In the genomic region with DNA sequence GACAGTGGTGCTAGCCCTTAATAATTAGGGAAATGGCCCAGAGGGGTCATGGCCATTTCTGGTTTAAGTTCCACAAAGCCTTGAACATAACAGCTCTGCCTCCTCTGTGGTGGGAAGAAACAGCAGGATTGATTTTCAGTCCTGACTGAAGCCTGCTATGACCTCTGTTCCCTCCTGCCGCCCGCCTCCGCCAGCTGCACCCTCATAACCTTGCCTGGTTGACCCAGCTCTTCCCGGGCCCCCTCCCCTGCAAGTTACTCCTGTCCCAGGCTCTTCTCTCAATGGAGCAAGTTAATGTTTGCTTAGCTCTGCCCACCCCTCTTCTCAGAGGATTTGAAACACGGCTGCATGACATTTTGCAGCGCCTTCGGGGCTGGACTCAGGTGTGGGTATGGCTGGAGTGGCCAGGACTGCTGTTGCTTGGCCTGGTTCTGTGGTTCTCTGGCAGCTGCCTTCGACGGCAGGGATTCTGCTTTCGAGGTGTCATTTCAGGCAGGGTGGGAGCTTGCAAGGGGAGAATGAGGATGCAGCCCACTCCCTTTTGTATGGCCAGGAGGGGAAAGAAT, we compare ENCODE assay signal across 1 cellular context.
A peak's percentile ranks its signal among the peaks of the same experiment; 100 is the strongest.
TF ChIP-seq lines count a peak whose summit lies in the region.

No MANE protein-coding gene starts in this region.

TF ChIP-seq in HepG2, 621 proteins besides CTCF, POLR2A, EP300 and RAD21 (continued from another document):
- TF ChIP-seq ZSCAN25 (CRISPR knock-in tag; IDR thresholded peaks at IDR 0.05) (0 out of 2 replicates have a peak, but pooled peaks have one; percentile 41), SNAPC5 (CRISPR knock-in tag; IDR thresholded peaks at IDR 0.05; ENCODE audit: borderline replicate concordance) (no peak), ZBTB3 (CRISPR knock-in tag; IDR thresholded peaks at IDR 0.05; ENCODE audit: borderline replicate concordance, low read depth) (no peak), CBFB (CRISPR knock-in tag; IDR thresholded peaks at IDR 0.05) (no peak), ZFAT (CRISPR knock-in tag; conservative IDR thresholded peaks at IDR 0.05) (no peak), ZNF687 (CRISPR knock-in tag; IDR thresholded peaks at IDR 0.05) (peak; percentile 24; the same call in 1 of the 2 replicates), ZNF549 (CRISPR knock-in tag; IDR thresholded peaks at IDR 0.05) (no peak), ZNF367 (CRISPR knock-in tag; IDR thresholded peaks at IDR 0.05; ENCODE audit: borderline replicate concordance) (no peak), MXD1 (CRISPR knock-in tag; IDR thresholded peaks at IDR 0.05) (no peak)
- TF ChIP-seq, protein P1, sequence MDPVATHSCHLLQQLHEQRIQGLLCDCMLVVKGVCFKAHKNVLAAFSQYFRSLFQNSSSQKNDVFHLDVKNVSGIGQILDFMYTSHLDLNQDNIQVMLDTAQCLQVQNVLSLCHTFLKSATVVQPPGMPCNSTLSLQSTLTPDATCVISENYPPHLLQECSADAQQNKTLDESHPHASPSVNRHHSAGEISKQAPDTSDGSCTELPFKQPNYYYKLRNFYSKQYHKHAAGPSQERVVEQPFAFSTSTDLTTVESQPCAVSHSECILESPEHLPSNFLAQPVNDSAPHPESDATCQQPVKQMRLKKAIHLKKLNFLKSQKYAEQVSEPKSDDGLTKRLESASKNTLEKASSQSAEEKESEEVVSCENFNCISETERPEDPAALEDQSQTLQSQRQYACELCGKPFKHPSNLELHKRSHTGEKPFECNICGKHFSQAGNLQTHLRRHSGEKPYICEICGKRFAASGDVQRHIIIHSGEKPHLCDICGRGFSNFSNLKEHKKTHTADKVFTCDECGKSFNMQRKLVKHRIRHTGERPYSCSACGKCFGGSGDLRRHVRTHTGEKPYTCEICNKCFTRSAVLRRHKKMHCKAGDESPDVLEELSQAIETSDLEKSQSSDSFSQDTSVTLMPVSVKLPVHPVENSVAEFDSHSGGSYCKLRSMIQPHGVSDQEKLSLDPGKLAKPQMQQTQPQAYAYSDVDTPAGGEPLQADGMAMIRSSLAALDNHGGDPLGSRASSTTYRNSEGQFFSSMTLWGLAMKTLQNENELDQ (CRISPR knock-in tag; IDR thresholded peaks at IDR 0.05; ENCODE audit: borderline replicate concordance): no peak
- TF ChIP-seq, protein P2, sequence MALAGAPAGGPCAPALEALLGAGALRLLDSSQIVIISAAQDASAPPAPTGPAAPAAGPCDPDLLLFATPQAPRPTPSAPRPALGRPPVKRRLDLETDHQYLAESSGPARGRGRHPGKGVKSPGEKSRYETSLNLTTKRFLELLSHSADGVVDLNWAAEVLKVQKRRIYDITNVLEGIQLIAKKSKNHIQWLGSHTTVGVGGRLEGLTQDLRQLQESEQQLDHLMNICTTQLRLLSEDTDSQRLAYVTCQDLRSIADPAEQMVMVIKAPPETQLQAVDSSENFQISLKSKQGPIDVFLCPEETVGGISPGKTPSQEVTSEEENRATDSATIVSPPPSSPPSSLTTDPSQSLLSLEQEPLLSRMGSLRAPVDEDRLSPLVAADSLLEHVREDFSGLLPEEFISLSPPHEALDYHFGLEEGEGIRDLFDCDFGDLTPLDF (CRISPR knock-in tag; IDR thresholded peaks at IDR 0.05): no peak
- TF ChIP-seq, protein P3, sequence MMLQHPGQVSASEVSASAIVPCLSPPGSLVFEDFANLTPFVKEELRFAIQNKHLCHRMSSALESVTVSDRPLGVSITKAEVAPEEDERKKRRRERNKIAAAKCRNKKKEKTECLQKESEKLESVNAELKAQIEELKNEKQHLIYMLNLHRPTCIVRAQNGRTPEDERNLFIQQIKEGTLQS (CRISPR knock-in tag; IDR thresholded peaks at IDR 0.05): no peak
TF ChIP-seq in HepG2: peak in this region for 2.
